ENCODE assay signal across 28 cellular contexts in the genomic region with DNA sequence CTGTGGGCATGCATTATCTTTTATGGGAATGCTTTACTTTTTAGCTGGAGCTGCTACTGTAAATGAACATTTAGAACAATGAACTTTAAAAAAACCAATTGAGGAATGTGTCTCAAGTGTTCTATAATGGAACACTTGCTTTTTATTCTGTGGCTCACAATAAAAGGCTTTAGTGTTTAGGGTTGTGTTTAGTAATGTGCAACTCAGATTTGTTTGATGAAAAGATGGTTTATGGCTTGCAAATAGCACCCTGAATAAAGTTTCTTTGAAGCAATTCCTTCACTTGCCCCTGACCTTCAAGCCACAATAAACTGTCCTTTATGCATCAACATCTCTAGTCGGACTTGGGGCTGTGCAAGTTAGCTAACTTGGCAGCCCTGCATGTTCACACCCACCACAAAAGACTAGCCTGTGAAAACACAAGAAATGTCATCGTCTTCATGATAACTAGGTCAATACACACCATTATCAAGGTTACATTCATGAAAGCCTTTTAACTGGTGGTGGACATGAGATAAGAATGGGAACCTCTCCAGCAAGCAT.
"Had no signal": no experiment of that assay in that cellular context is flagged by ENCODE, and none has a peak within 500 bp of the region (broad histone marks: within the 10 kb centered on the region; RNA-seq: fewer than 3 reads in every experiment).

No MANE protein-coding gene starts in this region.

- H3K4me3 Mint-ChIP-seq: activated CD8-positive, alpha-beta T cell treated with anti-CD3 and anti-CD28 coated beads, Interleukin-2, amount 10 ng/mL, durations not matched to agents 7 days and 5 days; activated naive CD4-positive, alpha-beta T cell treated with anti-CD3 and anti-CD28 coated beads, Interleukin-2, amount 50 U/mL, for 24 hours; activated T-helper 1 cell treated with anti-CD3 and anti-CD28 coated beads, Interleukin-12 subunit alpha, Interleukin-12 subunit beta, Interleukin-2, Interleukin-4 antibody, amounts not matched to agents 30 ng/mL and 10 ng/mL and 1 ng/mL, durations not matched to agents 14 hours and 24 hours and 36 hours; WTC11 had no signal

- H3K4me1 Mint-ChIP-seq: activated naive CD4-positive, alpha-beta T cell treated with anti-CD3 and anti-CD28 coated beads, Interleukin-2, amount 50 U/mL, for 24 hours had no signal

- H3K4me3 ChIP-seq: MG63 had no signal

- DNase-seq: activated CD4-positive, alpha-beta T cell treated with anti-CD3 and anti-CD28 coated beads for 48 hours; activated CD4-positive, alpha-beta T cell treated with anti-CD3 and anti-CD28 coated beads, Interleukin-2, amount 50 U/mL, for 4 hours; activated CD4-positive, CD25-positive, alpha-beta regulatory T cell treated with anti-CD3 and anti-CD28 coated beads, Interleukin-2, amount 50 U/mL, for 72 hours; activated CD8-positive, alpha-beta memory T cell treated with anti-CD3 and anti-CD28 coated beads, Interleukin-2, amount 50 U/mL, for 48 hours; activated CD8-positive, alpha-beta T cell treated with anti-CD3 and anti-CD28 coated beads, Interleukin-2, amount 10 ng/mL, durations not matched to agents 7 days and 5 days; activated effector memory CD4-positive, alpha-beta T cell treated with Interleukin-2 at 50 U/mL for 16 hours; activated naive CD4-positive, alpha-beta T cell; activated T-cell treated with anti-CD3 and anti-CD28 coated beads, Interleukin-2, amount 50 U/mL, for 1 hour; aorta; MG63; MV-4-11; NCI-H1092 treated with DMSO at 0.1 percent for 48 hours; NCI-H1417 treated with DMSO at 0.1 percent for 48 hours; NCI-H1694 treated with DMSO at 0.1 percent for 48 hours; NCI-H2029 treated with DMSO at 0.1 percent for 48 hours; NCI-H510A treated with DMSO at 0.1 percent for 48 hours; NCI-H69; NK-92 treated with Interleukin-12 subunit alpha and Interleukin-12 subunit beta, amount 100 ng/mL, for 24 hours; OCI-M1; RPMI8226; SW 1271 had no signal

- H3K4me2 ChIP-seq: KMS-11 had no signal

- H3K27ac ChIP-seq: KMS-11 had no signal

- H3K9ac ChIP-seq: KMS-11 had no signal

- H3K36me3 Mint-ChIP-seq: activated naive CD4-positive, alpha-beta T cell treated with anti-CD3 and anti-CD28 coated beads, Interleukin-2, amount 50 U/mL, for 24 hours had no signal

- H3K27me3 Mint-ChIP-seq: activated naive CD4-positive, alpha-beta T cell treated with anti-CD3 and anti-CD28 coated beads, Interleukin-2, amount 50 U/mL, for 24 hours had no signal

- ATAC-seq: activated CD8-positive, alpha-beta T cell treated with anti-CD3 and anti-CD28 coated beads, Interleukin-2, amount 10 ng/mL, durations not matched to agents 7 days and 5 days; Panc1; Right ventricle myocardium inferior; SK-N-SH treated with all-trans-retinoic acid at 6 μM for 48 hours; WTC11 had no signal

- H3K9me3 Mint-ChIP-seq: activated naive CD4-positive, alpha-beta T cell treated with anti-CD3 and anti-CD28 coated beads, Interleukin-2, amount 50 U/mL, for 24 hours; activated T-helper 1 cell treated with anti-CD3 and anti-CD28 coated beads, Interleukin-12 subunit alpha, Interleukin-12 subunit beta, Interleukin-2, Interleukin-4 antibody, amounts not matched to agents 30 ng/mL and 10 ng/mL and 1 ng/mL, durations not matched to agents 14 hours and 24 hours and 36 hours; WTC11 had no signal

- H3K27ac Mint-ChIP-seq: activated CD8-positive, alpha-beta T cell treated with anti-CD3 and anti-CD28 coated beads, Interleukin-2, amount 10 ng/mL, durations not matched to agents 7 days and 5 days; activated naive CD4-positive, alpha-beta T cell treated with anti-CD3 and anti-CD28 coated beads, Interleukin-2, amount 50 U/mL, for 24 hours; activated T-helper 1 cell treated with anti-CD3 and anti-CD28 coated beads, Interleukin-12 subunit alpha, Interleukin-12 subunit beta, Interleukin-2, Interleukin-4 antibody, amounts not matched to agents 30 ng/mL and 10 ng/mL and 1 ng/mL, durations not matched to agents 14 hours and 24 hours and 36 hours had no signal

- H3K9me3 ChIP-seq: MG63 had no signal

- H3K27me3 ChIP-seq: MG63 had no signal
